2 cellular contexts compared by ENCODE assay signal in the genomic region with DNA sequence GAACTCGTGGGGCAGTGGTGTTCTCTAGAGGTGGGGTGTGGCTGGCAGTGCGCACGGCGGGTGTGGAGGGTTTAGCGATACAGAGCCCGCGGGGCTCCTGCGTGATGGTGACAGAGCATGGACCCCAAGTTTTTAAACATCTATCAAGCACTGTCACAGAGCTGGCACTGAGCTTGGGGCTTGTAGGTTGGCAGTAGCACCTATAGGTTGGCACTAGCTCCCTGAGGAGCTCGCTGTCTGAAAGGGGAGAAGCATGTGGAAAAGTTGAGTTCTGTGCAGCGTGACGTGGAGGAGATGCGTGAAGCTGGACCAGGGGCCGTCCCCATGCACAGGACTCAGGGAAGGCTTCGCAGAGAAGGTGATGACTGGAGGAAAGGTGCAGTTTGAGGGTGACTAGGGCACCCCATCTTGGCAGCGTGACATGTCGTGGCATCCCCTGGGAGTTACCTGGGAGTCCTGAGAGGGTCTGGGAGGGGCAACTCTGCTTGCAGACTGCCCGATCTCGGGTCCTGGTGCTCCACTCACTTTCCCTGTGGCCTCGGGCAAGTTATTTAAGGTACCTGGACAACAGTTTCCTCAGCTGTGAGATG.
TF ChIP-seq lines count a peak whose summit lies in the region.

No MANE protein-coding gene starts in this region.

TF ChIP-seq in HepG2, 621 proteins besides CTCF, POLR2A, EP300 and RAD21:
- TF ChIP-seq, protein P1, sequence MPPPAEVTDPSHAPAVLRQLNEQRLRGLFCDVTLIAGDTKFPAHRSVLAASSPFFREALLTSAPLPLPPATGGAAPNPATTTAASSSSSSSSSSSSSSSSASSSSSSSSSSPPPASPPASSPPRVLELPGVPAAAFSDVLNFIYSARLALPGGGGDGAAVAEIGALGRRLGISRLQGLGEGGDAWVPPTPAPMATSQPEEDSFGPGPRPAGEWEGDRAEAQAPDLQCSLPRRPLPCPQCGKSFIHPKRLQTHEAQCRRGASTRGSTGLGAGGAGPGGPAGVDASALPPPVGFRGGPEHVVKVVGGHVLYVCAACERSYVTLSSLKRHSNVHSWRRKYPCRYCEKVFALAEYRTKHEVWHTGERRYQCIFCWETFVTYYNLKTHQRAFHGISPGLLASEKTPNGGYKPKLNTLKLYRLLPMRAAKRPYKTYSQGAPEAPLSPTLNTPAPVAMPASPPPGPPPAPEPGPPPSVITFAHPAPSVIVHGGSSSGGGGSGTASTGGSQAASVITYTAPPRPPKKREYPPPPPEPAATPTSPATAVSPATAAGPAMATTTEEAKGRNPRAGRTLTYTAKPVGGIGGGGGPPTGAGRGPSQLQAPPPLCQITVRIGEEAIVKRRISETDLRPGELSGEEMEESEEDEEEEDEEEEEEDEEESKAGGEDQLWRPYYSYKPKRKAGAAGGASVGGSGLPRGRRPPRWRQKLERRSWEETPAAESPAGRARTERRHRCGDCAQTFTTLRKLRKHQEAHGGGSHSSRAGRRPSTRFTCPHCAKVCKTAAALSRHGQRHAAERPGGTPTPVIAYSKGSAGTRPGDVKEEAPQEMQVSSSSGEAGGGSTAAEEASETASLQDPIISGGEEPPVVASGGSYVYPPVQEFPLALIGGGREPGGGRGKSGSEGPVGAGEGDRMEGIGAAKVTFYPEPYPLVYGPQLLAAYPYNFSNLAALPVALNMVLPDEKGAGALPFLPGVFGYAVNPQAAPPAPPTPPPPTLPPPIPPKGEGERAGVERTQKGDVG (CRISPR knock-in tag; IDR thresholded peaks at IDR 0.05; ENCODE audit: borderline replicate concordance): no peak
- TF ChIP-seq CREB1 (IDR thresholded peaks at IDR 0.05) (peak; percentile 53; the same call in 1 of the 2 replicates), CREB1 (CRISPR knock-in tag; IDR thresholded peaks at IDR 0.05) (no peak)

TF ChIP-seq in GM23338, 12 proteins besides CTCF, POLR2A, EP300 and RAD21:
- TF ChIP-seq CREB1 (CRISPR knock-in tag; IDR thresholded peaks at IDR 0.05; ENCODE audit: low read depth) (no peak), EZH2 (IDR thresholded peaks at IDR 0.05; ENCODE audit: low read depth, unreplicated experiment) (no peak), NANOG (IDR thresholded peaks at IDR 0.05; ENCODE audit: borderline replicate concordance) (no peak), ZNF331 (CRISPR knock-in tag; IDR thresholded peaks at IDR 0.05; ENCODE audit: low read depth) (no peak), STAT1 (IDR thresholded peaks at IDR 0.05; ENCODE audit: unreplicated experiment) (no peak), EZH2phosphoT487 (IDR thresholded peaks at IDR 0.05; ENCODE audit: unreplicated experiment) (no peak), POLR2AphosphoS5 (IDR thresholded peaks at IDR 0.05; ENCODE audit: low read depth) (no peak), ZNF114 (CRISPR knock-in tag; IDR thresholded peaks at IDR 0.05) (no peak), JUNB (IDR thresholded peaks at IDR 0.05; ENCODE audit: unreplicated experiment) (no peak)
- TF ChIP-seq, protein P2, sequence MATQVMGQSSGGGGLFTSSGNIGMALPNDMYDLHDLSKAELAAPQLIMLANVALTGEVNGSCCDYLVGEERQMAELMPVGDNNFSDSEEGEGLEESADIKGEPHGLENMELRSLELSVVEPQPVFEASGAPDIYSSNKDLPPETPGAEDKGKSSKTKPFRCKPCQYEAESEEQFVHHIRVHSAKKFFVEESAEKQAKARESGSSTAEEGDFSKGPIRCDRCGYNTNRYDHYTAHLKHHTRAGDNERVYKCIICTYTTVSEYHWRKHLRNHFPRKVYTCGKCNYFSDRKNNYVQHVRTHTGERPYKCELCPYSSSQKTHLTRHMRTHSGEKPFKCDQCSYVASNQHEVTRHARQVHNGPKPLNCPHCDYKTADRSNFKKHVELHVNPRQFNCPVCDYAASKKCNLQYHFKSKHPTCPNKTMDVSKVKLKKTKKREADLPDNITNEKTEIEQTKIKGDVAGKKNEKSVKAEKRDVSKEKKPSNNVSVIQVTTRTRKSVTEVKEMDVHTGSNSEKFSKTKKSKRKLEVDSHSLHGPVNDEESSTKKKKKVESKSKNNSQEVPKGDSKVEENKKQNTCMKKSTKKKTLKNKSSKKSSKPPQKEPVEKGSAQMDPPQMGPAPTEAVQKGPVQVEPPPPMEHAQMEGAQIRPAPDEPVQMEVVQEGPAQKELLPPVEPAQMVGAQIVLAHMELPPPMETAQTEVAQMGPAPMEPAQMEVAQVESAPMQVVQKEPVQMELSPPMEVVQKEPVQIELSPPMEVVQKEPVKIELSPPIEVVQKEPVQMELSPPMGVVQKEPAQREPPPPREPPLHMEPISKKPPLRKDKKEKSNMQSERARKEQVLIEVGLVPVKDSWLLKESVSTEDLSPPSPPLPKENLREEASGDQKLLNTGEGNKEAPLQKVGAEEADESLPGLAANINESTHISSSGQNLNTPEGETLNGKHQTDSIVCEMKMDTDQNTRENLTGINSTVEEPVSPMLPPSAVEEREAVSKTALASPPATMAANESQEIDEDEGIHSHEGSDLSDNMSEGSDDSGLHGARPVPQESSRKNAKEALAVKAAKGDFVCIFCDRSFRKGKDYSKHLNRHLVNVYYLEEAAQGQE (IDR thresholded peaks at IDR 0.05; ENCODE audit: unreplicated experiment): no peak
- TF ChIP-seq, protein P3, sequence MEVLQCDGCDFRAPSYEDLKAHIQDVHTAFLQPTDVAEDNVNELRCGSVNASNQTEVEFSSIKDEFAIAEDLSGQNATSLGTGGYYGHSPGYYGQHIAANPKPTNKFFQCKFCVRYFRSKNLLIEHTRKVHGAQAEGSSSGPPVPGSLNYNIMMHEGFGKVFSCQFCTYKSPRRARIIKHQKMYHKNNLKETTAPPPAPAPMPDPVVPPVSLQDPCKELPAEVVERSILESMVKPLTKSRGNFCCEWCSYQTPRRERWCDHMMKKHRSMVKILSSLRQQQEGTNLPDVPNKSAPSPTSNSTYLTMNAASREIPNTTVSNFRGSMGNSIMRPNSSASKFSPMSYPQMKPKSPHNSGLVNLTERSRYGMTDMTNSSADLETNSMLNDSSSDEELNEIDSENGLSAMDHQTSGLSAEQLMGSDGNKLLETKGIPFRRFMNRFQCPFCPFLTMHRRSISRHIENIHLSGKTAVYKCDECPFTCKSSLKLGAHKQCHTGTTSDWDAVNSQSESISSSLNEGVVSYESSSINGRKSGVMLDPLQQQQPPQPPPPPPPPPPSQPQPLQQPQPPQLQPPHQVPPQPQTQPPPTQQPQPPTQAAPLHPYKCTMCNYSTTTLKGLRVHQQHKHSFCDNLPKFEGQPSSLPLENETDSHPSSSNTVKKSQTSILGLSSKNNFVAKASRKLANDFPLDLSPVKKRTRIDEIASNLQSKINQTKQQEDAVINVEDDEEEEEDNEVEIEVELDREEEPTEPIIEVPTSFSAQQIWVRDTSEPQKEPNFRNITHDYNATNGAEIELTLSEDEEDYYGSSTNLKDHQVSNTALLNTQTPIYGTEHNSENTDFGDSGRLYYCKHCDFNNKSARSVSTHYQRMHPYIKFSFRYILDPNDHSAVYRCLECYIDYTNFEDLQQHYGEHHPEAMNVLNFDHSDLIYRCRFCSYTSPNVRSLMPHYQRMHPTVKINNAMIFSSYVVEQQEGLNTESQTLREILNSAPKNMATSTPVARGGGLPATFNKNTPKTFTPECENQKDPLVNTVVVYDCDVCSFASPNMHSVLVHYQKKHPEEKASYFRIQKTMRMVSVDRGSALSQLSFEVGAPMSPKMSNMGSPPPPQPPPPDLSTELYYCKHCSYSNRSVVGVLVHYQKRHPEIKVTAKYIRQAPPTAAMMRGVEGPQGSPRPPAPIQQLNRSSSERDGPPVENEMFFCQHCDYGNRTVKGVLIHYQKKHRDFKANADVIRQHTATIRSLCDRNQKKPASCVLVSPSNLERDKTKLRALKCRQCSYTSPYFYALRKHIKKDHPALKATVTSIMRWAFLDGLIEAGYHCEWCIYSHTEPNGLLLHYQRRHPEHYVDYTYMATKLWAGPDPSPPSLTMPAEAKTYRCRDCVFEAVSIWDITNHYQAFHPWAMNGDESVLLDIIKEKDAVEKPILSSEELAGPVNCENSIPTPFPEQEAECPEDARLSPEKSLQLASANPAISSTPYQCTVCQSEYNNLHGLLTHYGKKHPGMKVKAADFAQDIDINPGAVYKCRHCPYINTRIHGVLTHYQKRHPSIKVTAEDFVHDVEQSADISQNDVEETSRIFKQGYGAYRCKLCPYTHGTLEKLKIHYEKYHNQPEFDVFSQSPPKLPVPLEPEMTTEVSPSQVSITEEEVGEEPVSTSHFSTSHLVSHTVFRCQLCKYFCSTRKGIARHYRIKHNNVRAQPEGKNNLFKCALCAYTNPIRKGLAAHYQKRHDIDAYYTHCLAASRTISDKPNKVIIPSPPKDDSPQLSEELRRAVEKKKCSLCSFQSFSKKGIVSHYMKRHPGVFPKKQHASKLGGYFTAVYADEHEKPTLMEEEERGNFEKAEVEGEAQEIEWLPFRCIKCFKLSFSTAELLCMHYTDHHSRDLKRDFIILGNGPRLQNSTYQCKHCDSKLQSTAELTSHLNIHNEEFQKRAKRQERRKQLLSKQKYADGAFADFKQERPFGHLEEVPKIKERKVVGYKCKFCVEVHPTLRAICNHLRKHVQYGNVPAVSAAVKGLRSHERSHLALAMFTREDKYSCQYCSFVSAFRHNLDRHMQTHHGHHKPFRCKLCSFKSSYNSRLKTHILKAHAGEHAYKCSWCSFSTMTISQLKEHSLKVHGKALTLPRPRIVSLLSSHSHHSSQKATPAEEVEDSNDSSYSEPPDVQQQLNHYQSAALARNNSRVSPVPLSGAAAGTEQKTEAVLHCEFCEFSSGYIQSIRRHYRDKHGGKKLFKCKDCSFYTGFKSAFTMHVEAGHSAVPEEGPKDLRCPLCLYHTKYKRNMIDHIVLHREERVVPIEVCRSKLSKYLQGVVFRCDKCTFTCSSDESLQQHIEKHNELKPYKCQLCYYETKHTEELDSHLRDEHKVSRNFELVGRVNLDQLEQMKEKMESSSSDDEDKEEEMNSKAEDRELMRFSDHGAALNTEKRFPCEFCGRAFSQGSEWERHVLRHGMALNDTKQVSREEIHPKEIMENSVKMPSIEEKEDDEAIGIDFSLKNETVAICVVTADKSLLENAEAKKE (CRISPR knock-in tag; IDR thresholded peaks at IDR 0.05): no peak
- TF ChIP-seq, protein P4, sequence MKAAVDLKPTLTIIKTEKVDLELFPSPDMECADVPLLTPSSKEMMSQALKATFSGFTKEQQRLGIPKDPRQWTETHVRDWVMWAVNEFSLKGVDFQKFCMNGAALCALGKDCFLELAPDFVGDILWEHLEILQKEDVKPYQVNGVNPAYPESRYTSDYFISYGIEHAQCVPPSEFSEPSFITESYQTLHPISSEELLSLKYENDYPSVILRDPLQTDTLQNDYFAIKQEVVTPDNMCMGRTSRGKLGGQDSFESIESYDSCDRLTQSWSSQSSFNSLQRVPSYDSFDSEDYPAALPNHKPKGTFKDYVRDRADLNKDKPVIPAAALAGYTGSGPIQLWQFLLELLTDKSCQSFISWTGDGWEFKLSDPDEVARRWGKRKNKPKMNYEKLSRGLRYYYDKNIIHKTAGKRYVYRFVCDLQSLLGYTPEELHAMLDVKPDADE (IDR thresholded peaks at IDR 0.05): no peak
